In the genomic region with DNA sequence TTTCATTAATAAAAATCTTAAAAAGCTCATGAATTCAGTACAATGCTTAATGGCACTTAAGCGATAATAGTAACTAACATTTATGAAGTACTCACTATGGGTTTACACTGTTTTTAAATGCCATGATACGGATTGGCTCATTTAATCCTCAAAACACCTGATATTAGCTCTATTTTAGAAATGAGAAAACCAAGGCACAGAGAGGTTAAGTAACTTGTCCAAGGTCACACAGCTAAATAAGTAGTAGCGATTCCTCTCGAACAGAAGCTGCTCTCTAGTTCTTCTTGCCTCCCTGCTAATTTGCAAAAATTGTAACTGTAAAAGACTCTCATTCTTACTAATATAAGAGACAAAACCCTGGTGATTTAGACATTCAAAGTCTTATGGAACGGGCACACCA, we compare ENCODE assay signal across 9 cellular contexts.
DNase-seq lines count a peak whose midpoint lies in the region; ATAC-seq and TF ChIP-seq lines count a peak whose summit lies in the region.
"Had no signal": no experiment of that assay in that cellular context is flagged by ENCODE, and none has a peak within 500 bp of the region (broad histone marks: within the 10 kb centered on the region; RNA-seq: fewer than 3 reads in every experiment).

No MANE protein-coding gene starts in this region.

- intact Hi-C loops in PC-3 (cut with micrococcal nuclease) = loop anchor here (2.0 kb wide), 1 partner anchor 32 kb away; no protein-coding TSS in a partner anchor

- no peak overlapping the region for H2AFZ ChIP-seq in PC-3 (ENCODE audit: low read length)
- no peak overlapping the region for H2AFZ ChIP-seq in neuron (ENCODE audit: low read depth, low read length)

- ATAC-seq in PC-3 (no peak), HG03442 (IDR thresholded peaks at IDR 0.05; ENCODE audit: unreplicated experiment) (no peak), HG02588 (IDR thresholded peaks at IDR 0.05; ENCODE audit: unreplicated experiment) (no peak)

- H3K79me2 ChIP-seq in PC-3 (ENCODE audit: low read length) = peaks cover 61% of the 10 kb centered on the region

- DNase-seq in T-helper 1 cell = no peak
- DNase-seq in PC-3 = no peak
- DNase-seq in superior temporal gyrus (ENCODE audit: extremely low spot score) = no peak

- H3K36me3 ChIP-seq in PC-3 (ENCODE audit: low read depth, low read length) (no peaks in the 10 kb centered on the region), duodenal mucosa (ENCODE audit: control insufficient read depth in 1 of 2, insufficient read depth in 2 of 2, low read length in 2 of 2) (peaks cover 0 to under 1% of the 10 kb centered on the region in 2 donors), neuron (ENCODE audit: insufficient read depth, low read length) (no peaks in the 10 kb centered on the region)

- H3K36me3 Mint-ChIP-seq in T-helper 1 cell treated with Interleukin-12 subunit alpha and Interleukin-12 subunit beta and Interleukin-4 antibody, amounts not matched to agents 30 μg/mL and 1 μg/mL, for 36 hours (ENCODE audit: low read depth) = peaks cover 10% of the 10 kb centered on the region

- no peak for TF ChIP-seq CTCF in PC-3 (conservative IDR thresholded peaks at IDR 0.05; ENCODE audit: low read depth, low read length)

- peak overlapping the region; percentile 9 for H3K4me3 Mint-ChIP-seq in T-helper 1 cell treated with Interleukin-12 subunit alpha and Interleukin-12 subunit beta and Interleukin-4 antibody, amounts not matched to agents 30 μg/mL and 1 μg/mL, for 36 hours

- H3K9me3 ChIP-seq in PC-3 (ENCODE audit: low read length) = no peaks in the 10 kb centered on the region
- H3K9me3 ChIP-seq in duodenal mucosa (ENCODE audit: control insufficient read depth in 1 of 2, low read length in 2 of 2) = no peaks in the 10 kb centered on the region
- no peaks in the 10 kb centered on the region for H3K9me3 ChIP-seq in neuron (ENCODE audit: low read length)

- peaks cover 17% of the 10 kb centered on the region for H3K4me1 ChIP-seq in PC-3 (ENCODE audit: insufficient read depth, low read length)
- peaks cover 13 to 21% of the 10 kb centered on the region in 2 donors for H3K4me1 ChIP-seq in duodenal mucosa (ENCODE audit: control insufficient read depth in 1 of 2, insufficient read depth in 2 of 2, low read length in 2 of 2)
- H3K4me1 ChIP-seq in neuron (ENCODE audit: insufficient read depth, low read length) = peaks cover 21% of the 10 kb centered on the region

- no peaks in the 10 kb centered on the region for H3K27me3 ChIP-seq in PC-3 (ENCODE audit: low read length)
- no peaks in the 10 kb centered on the region for H3K27me3 ChIP-seq in duodenal mucosa (ENCODE audit: control insufficient read depth in 1 of 2, insufficient read depth in 2 of 2, low read length in 2 of 2)
- H3K27me3 ChIP-seq in neuron (ENCODE audit: insufficient read depth, low read length) = no peaks in the 10 kb centered on the region
- H3K27me3 ChIP-seq: tibial nerve had no signal

- peaks cover 5% of the 10 kb centered on the region for H3K9me3 Mint-ChIP-seq in T-helper 1 cell treated with Interleukin-12 subunit alpha and Interleukin-12 subunit beta and Interleukin-4 antibody, amounts not matched to agents 30 μg/mL and 1 μg/mL, for 36 hours

- H3K27ac ChIP-seq in PC-3 (ENCODE audit: low read length) (no peak overlapping the region), duodenal mucosa (ENCODE audit: low read depth, low read length) (no peak overlapping the region)

- POLR2A ChIA-PET in PC-3 (lab: Charles Lee; ENCODE audit: unreplicated experiment) = interaction anchor here (0.7 kb wide), 1 partner anchor 30 kb away, joined by 4 read pairs; no protein-coding TSS in a partner anchor

- no peaks in the 10 kb centered on the region for H3K9me2 ChIP-seq in PC-3 (replicated peaks; ENCODE audit: low read length)

- peaks cover 17% of the 10 kb centered on the region for H3K4me1 Mint-ChIP-seq in T-helper 1 cell treated with Interleukin-12 subunit alpha and Interleukin-12 subunit beta and Interleukin-4 antibody, amounts not matched to agents 30 μg/mL and 1 μg/mL, for 36 hours (ENCODE audit: low read depth)

- H3K4me3 ChIP-seq in PC-3 (ENCODE audit: low read length) = peak overlapping the region; percentile 96
- peak overlapping the region; percentile 84 to 87 for H3K4me3 ChIP-seq in duodenal mucosa (ENCODE audit: low read depth in 1 of 2, low read length in 2 of 2)
- H3K4me3 ChIP-seq in neuron (ENCODE audit: low read length) = peak overlapping the region; percentile 65

- no peaks in the 10 kb centered on the region for H3F3A ChIP-seq in PC-3 (ENCODE audit: low read length, unreplicated experiment)

- H3K9ac ChIP-seq in PC-3 (ENCODE audit: low read length) (peak overlapping the region; percentile 72), duodenal mucosa (ENCODE audit: low read depth in 1 of 2, low read length in 2 of 2) (no peak overlapping the region)

- H3K27me3 Mint-ChIP-seq in T-helper 1 cell treated with Interleukin-12 subunit alpha and Interleukin-12 subunit beta and Interleukin-4 antibody, amounts not matched to agents 30 μg/mL and 1 μg/mL, for 36 hours (ENCODE audit: low read depth) = no peaks in the 10 kb centered on the region

- CTCF ChIA-PET in PC-3 (lab: Charles Lee) = interaction anchor here (0.7 kb wide), 1 partner anchor 110 kb away, joined by 3 read pairs; no protein-coding TSS in a partner anchor

- 0 out of 2 replicates have a peak, but pooled peaks cover 3% of the 10 kb centered on the region for H4K20me1 ChIP-seq in PC-3 (ENCODE audit: low read length)

- no TSS peak for BruUV-seq in PC-3 (replicated peaks; lab: Mats Ljungman, UMichigan)

- peak overlapping the region; percentile 94 for H3K4me2 ChIP-seq in PC-3 (ENCODE audit: low read length)

- no peak overlapping the region for H3K27ac Mint-ChIP-seq in T-helper 1 cell treated with Interleukin-12 subunit alpha and Interleukin-12 subunit beta and Interleukin-4 antibody, amounts not matched to agents 30 μg/mL and 1 μg/mL, for 36 hours
